Comparison of ENCODE assay signal across 10 cellular contexts in genomic region chr9:7756088-7756487, GRCh38. TPM values are rescaled to one million over a fixed set of nuclear protein-coding genes. Genes with fewer than 3 reads are reported as not detected.
DNase-seq lines count a peak whose midpoint lies in the region; ATAC-seq and TF ChIP-seq lines count a peak whose summit lies in the region.
"Had no signal": no experiment of that assay in that cellular context is flagged by ENCODE, and none has a peak within 500 bp of the region (broad histone marks: within the 10 kb centered on the region; RNA-seq: fewer than 3 reads in every experiment).

No MANE protein-coding gene starts in this region.

- no peak overlapping the region for H3K23ac ChIP-seq in mesendoderm (ENCODE audit: low read length)

- H3K36me3 ChIP-seq in mesendoderm (ENCODE audit: control insufficient read depth, insufficient read depth, low read length): no peaks in the 10 kb centered on the region
- H3K36me3 ChIP-seq: neutrophil had no signal

- no peaks in the 10 kb centered on the region for H3K27me3 ChIP-seq in mesendoderm (ENCODE audit: insufficient read depth, low read length, poor library complexity)
- H3K27me3 ChIP-seq: neutrophil had no signal

- H4K5ac ChIP-seq in mesendoderm (ENCODE audit: low read length): no peak overlapping the region

- no peak overlapping the region for H3K18ac ChIP-seq in mesendoderm (ENCODE audit: low read length)

- TF ChIP-seq CTCF in epithelial cell of esophagus (IDR thresholded peaks at IDR 0.05; ENCODE audit: insufficient read depth, low read depth, low read length, missing control alignments) (no peak), RWPE1 (conservative IDR thresholded peaks at IDR 0.05; ENCODE audit: low read depth) (no peak)

- no peak overlapping the region for H2AK5ac ChIP-seq in mesendoderm (ENCODE audit: low read length)

- H3K4ac ChIP-seq in mesendoderm (ENCODE audit: low read depth, low read length): no peak overlapping the region

- CTCF ChIA-PET in RWPE1 (lab: Yijun Ruan, JAX): interaction anchor here (0.6 kb wide), 1 partner anchor 983 kb away, joined by 3 read pairs; no protein-coding TSS in a partner anchor

- POLR2A ChIA-PET in RWPE1 (lab: Yijun Ruan, JAX; ENCODE audit: low non-redundant PET): no interaction called here

- no peak overlapping the region for H2BK15ac ChIP-seq in mesendoderm (replicated peaks; ENCODE audit: low read depth)

- H2BK120ac ChIP-seq in mesendoderm (ENCODE audit: low read depth, low read length): no peak overlapping the region

- ATAC-seq in GM18861 (IDR thresholded peaks at IDR 0.05; ENCODE audit: unreplicated experiment) (peak; percentile 99), GM21619 (IDR thresholded peaks at IDR 0.05; ENCODE audit: unreplicated experiment) (peak; percentile 99), HG03520 (IDR thresholded peaks at IDR 0.05; ENCODE audit: unreplicated experiment) (peak; percentile 99)

- H3K4me3 ChIP-seq in epithelial cell of esophagus (ENCODE audit: low read length): no peak overlapping the region
- no peak overlapping the region for H3K4me3 ChIP-seq in mesendoderm (ENCODE audit: low read length)

- H2BK5ac ChIP-seq in mesendoderm (ENCODE audit: low read length): no peak overlapping the region

- no peaks in the 10 kb centered on the region for H3K79me1 ChIP-seq in mesendoderm (ENCODE audit: low read length)

- peaks cover 5% of the 10 kb centered on the region for H3K4me1 ChIP-seq in mesendoderm (ENCODE audit: control insufficient read depth, low read depth, low read length)

- H3K27ac ChIP-seq in RWPE1 (no peak overlapping the region), mesendoderm (ENCODE audit: low read depth, low read length) (no peak overlapping the region)
- H3K27ac ChIP-seq: neutrophil had no signal

- H3K9ac ChIP-seq in mesendoderm (ENCODE audit: low read length): no peak overlapping the region

- H3K56ac ChIP-seq in mesendoderm (ENCODE audit: low read length): no peak overlapping the region

- no peaks in the 10 kb centered on the region for H3K79me2 ChIP-seq in mesendoderm (ENCODE audit: control insufficient read depth, insufficient read depth, low read length)

- H4K8ac ChIP-seq in mesendoderm (ENCODE audit: low read depth, low read length): no peak overlapping the region

- H3K4me2 ChIP-seq in mesendoderm (ENCODE audit: low read length): no peak overlapping the region

- DNase-seq in epithelial cell of esophagus (ENCODE audit: low read depth) (peak; percentile 59), COLO668 (lab: John Stamatoyannopoulos, UW; ENCODE audit: unreplicated experiment) (no peak), RWPE1 (ENCODE audit: low spot score) (no peak), GOT3 (lab: John Stamatoyannopoulos, UW) (no peak), mesendoderm (no peak)
- DNase-seq: NCI-H510A treated with DMSO at 0.1 percent for 48 hours had no signal

RNA-seq across cellular contexts. Expression of gene DMAC1, which starts 43.5 kb away (rescaled TPM):
- 112 TPM for polyA plus RNA-seq in mesendoderm (2013, experiment 1 of 2)
- polyA plus RNA-seq in mesendoderm (2013, experiment 2 of 2): 115 TPM
